In the genomic region with DNA sequence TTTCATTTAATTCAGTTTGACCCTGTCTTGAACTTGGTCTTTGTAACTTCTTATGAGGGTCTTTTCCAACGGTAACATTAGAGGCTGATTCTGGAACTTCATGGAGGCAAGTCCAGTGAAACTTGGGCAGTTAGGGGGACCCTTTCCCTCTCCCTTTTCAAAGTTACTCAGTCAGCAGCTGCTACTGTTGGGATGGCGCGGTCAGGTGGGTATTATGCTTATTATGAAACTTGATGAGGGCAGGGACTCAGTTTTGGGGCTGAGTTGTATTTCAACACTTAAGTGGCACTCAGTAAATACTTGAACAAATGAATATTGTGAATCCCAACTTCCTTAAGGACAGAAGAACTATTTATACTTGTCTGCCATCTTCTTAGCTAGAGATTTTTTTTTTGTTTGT, we compare ENCODE assay signal across 11 cellular contexts. TPM values are rescaled to one million over a fixed set of nuclear protein-coding genes. Genes with fewer than 3 reads are reported as not detected.
DNase-seq lines count a peak whose midpoint lies in the region; TF ChIP-seq lines count a peak whose summit lies in the region.
"Had no signal": no experiment of that assay in that cellular context is flagged by ENCODE, and none has a peak within 500 bp of the region (broad histone marks: within the 10 kb centered on the region; RNA-seq: fewer than 3 reads in every experiment).

No MANE protein-coding gene starts in this region.

- DNase-seq in DMS53 (lab: John Stamatoyannopoulos, UW) = peak; percentile 34
- DNase-seq in DMS53 treated with DMSO at 0.1 percent for 48 hours (lab: John Stamatoyannopoulos, UW; ENCODE audit: unreplicated experiment) = no peak
- peak; percentile 54 for DNase-seq in LHCN-M2 (ENCODE audit: low read depth)
- DNase-seq in activated naive CD8-positive, alpha-beta T cell treated with anti-CD3 and anti-CD28 coated beads for 36 hours = no peak
- DNase-seq in nephron progenitor cell = no peak
- no peak for DNase-seq in 8988T
- DNase-seq in NCI-H526 treated with DMSO at 0.1 percent for 48 hours (lab: John Stamatoyannopoulos, UW) = no peak
- no peak for DNase-seq in vagina (ENCODE audit: extremely low spot score in 2 of 2)
- DNase-seq: esophagus squamous epithelium had no signal

- H3K4me3 Mint-ChIP-seq in activated naive CD8-positive, alpha-beta T cell treated with anti-CD3 and anti-CD28 coated beads for 36 hours = no peak overlapping the region
- peak overlapping the region; percentile 71 for H3K4me3 Mint-ChIP-seq in nephron progenitor cell

- no peaks in the 10 kb centered on the region for H3K27me3 ChIP-seq in vagina
- H3K27me3 ChIP-seq: esophagus squamous epithelium had no signal

- peaks cover 98% of the 10 kb centered on the region for H3K4me1 ChIP-seq in vagina

- H3K9me3 ChIP-seq in vagina = no peaks in the 10 kb centered on the region
- H3K9me3 ChIP-seq: esophagus squamous epithelium, prostate gland had no signal

- no peak for TF ChIP-seq CTCF in nephron progenitor cell (IDR thresholded peaks at IDR 0.05)
- TF ChIP-seq CTCF in vagina (IDR thresholded peaks at IDR 0.05) = no peak

- peaks cover 86% of the 10 kb centered on the region for H3K4me1 Mint-ChIP-seq in activated naive CD8-positive, alpha-beta T cell treated with anti-CD3 and anti-CD28 coated beads for 36 hours
- peaks cover 100% of the 10 kb centered on the region for H3K4me1 Mint-ChIP-seq in nephron progenitor cell

- intact Hi-C loops in vagina (cut with DNase I) = no loop called here

- peaks cover 8% of the 10 kb centered on the region for H3K9me3 Mint-ChIP-seq in activated naive CD8-positive, alpha-beta T cell treated with anti-CD3 and anti-CD28 coated beads for 36 hours
- peaks cover 15% of the 10 kb centered on the region for H3K9me3 Mint-ChIP-seq in nephron progenitor cell

- TF ChIP-seq POLR2A in vagina (IDR thresholded peaks at IDR 0.05) = no peak

- H3K27ac ChIP-seq in vagina = no peak overlapping the region
- H3K27ac ChIP-seq: 22Rv1 had no signal

- no peaks in the 10 kb centered on the region for H3K36me3 ChIP-seq in vagina
- H3K36me3 ChIP-seq: esophagus squamous epithelium, prostate gland had no signal

- peak overlapping the region; percentile 80 for H3K27ac Mint-ChIP-seq in activated naive CD8-positive, alpha-beta T cell treated with anti-CD3 and anti-CD28 coated beads for 36 hours
- peak overlapping the region; percentile 99 for H3K27ac Mint-ChIP-seq in nephron progenitor cell

- H3K4me3 ChIP-seq in vagina = no peak overlapping the region
- H3K4me3 ChIP-seq: prostate gland had no signal

- H3K36me3 Mint-ChIP-seq in activated naive CD8-positive, alpha-beta T cell treated with anti-CD3 and anti-CD28 coated beads for 36 hours = peaks cover 29% of the 10 kb centered on the region
- peaks cover 22% of the 10 kb centered on the region for H3K36me3 Mint-ChIP-seq in nephron progenitor cell (ENCODE audit: low read depth)

- H3K27me3 Mint-ChIP-seq in activated naive CD8-positive, alpha-beta T cell treated with anti-CD3 and anti-CD28 coated beads for 36 hours = no peaks in the 10 kb centered on the region
- H3K27me3 Mint-ChIP-seq in nephron progenitor cell (ENCODE audit: low read depth, poor library complexity) = peaks cover 3% of the 10 kb centered on the region

RNA-seq across cellular contexts. Expression of gene TOP1, which starts 20.8 kb away (rescaled TPM):
- total RNA-seq in LHCN-M2 (2014; rRNA removed) (29.7 and 37.4 TPM in 2 replicates), vagina (38.1 TPM)
- polyA plus RNA-seq in LHCN-M2 (2012) = 27.1 TPM
- 100 to 1,000 TPM in 1 of 2 experiments, 10 to 100 TPM in 1; 99.6 to 102 TPM for total RNA-seq in activated naive CD8-positive, alpha-beta T cell treated with anti-CD3 and anti-CD28 coated beads for 36 hours

Comparison
In these comparisons a context has a peak if more than half of its experiments do, and no peak if none do; other contexts are left out.
1. DNase-seq: peak in DMS53 (single experiment) and LHCN-M2 (single experiment); none in DMS53 treated with DMSO at 0.1 percent for 48 hours (single experiment), activated naive CD8-positive, alpha-beta T cell treated with anti-CD3 and anti-CD28 coated beads for 36 hours (single experiment), nephron progenitor cell (single experiment), 8988T (single experiment), NCI-H526 treated with DMSO at 0.1 percent for 48 hours (single experiment) and vagina (0 of 2).